ENCODE assay signal across 1 cellular context in the genomic region with DNA sequence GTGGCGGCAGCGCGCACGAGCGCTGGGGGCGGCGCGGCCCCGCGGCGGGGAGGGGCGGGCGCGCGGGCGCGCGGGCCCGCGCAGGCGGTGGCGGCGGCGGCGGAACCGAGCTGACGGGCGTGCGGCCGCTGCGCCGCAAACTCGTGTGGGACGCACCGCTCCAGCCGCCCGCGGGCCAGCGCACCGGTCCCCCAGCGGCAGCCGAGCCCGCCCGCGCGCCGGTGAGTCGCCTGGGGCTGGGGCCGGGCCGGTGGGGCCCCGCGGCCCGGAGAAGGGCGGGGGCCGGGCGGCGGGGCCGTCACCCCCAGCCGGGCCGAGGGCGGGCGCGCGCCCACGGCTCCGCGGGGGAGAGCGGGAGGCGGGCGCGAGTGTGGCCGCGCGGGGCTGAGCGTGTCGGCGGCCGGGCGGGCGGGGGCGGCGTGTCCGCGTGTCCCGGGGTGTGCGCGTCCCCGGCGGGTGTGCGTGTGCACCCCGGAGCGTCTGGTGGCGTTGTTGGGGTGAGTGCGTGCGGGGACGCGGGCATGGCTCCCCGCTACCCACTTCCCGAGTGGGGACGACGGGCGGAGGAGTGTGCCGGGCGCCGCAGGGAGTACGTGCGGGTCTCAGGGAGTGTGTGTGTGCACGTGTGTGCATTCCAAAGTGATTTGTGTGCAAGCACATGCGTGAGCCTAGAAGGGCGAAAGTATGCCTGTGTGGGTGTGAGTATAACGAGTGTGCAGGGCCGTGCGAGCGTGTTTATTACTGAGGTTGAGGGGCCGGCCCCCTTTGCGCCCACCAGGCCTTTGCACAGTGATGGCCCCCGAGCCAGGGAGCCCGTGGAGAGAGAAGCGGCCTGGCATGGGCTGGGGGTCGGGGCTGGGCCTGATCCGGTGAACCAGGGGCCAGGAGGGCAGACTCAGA.
TF ChIP-seq lines count a peak whose summit lies in the region.

NEK6 (plus strand) TSS at position 85 of the 900 bp plus-strand sequence. CDS start 44,016 bp downstream, outside the sequence.

TF ChIP-seq in HepG2, 621 proteins besides CTCF, POLR2A, EP300 and RAD21 (continued from another document and continues in another):
- TF ChIP-seq, protein P1, sequence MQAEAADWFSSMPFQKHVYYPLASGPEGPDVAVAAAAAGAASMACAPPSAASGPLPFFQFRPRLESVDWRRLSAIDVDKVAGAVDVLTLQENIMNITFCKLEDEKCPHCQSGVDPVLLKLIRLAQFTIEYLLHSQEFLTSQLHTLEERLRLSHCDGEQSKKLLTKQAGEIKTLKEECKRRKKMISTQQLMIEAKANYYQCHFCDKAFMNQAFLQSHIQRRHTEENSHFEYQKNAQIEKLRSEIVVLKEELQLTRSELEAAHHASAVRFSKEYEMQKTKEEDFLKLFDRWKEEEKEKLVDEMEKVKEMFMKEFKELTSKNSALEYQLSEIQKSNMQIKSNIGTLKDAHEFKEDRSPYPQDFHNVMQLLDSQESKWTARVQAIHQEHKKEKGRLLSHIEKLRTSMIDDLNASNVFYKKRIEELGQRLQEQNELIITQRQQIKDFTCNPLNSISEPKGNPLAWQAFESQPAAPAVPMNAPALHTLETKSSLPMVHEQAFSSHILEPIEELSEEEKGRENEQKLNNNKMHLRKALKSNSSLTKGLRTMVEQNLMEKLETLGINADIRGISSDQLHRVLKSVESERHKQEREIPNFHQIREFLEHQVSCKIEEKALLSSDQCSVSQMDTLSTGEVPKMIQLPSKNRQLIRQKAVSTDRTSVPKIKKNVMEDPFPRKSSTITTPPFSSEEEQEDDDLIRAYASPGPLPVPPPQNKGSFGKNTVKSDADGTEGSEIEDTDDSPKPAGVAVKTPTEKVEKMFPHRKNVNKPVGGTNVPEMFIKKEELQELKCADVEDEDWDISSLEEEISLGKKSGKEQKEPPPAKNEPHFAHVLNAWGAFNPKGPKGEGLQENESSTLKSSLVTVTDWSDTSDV (CRISPR knock-in tag; IDR thresholded peaks at IDR 0.05) = no peak
- no peak for TF ChIP-seq SP4 (CRISPR knock-in tag; IDR thresholded peaks at IDR 0.05)
- TF ChIP-seq RNF2 (conservative IDR thresholded peaks at IDR 0.05; ENCODE audit: low read depth) = no peak
- TF ChIP-seq FOSL2 (CRISPR knock-in tag; IDR thresholded peaks at IDR 0.05) = peak; percentile 27; the same call in 1 of the 2 replicates
- no peak for TF ChIP-seq ZNF569 (CRISPR knock-in tag; IDR thresholded peaks at IDR 0.05; ENCODE audit: borderline replicate concordance)
- TF ChIP-seq ZNF580 (CRISPR knock-in tag; IDR thresholded peaks at IDR 0.05; ENCODE audit: borderline replicate concordance, low read depth) = no peak
- peak; percentile 61 for TF ChIP-seq ZNF883 (CRISPR knock-in tag; IDR thresholded peaks at IDR 0.05; ENCODE audit: not compliant biosample characterization)
- no peak for TF ChIP-seq ZNF234 (CRISPR knock-in tag; conservative IDR thresholded peaks at IDR 0.05)
- no peak for TF ChIP-seq MTF1 (CRISPR knock-in tag; IDR thresholded peaks at IDR 0.05)
- TF ChIP-seq TBX2 (CRISPR knock-in tag; IDR thresholded peaks at IDR 0.05; ENCODE audit: borderline replicate concordance) = peak; percentile 24; the same call in 1 of the 2 replicates
- no peak for TF ChIP-seq PRDM15 (CRISPR knock-in tag; IDR thresholded peaks at IDR 0.05)
- peak; percentile 61 for TF ChIP-seq BHLHE40 (IDR thresholded peaks at IDR 0.05; ENCODE audit: low read length)
- peak; percentile 74 for TF ChIP-seq ZNF563 (CRISPR knock-in tag; IDR thresholded peaks at IDR 0.05)
- TF ChIP-seq IRF2 (CRISPR knock-in tag; IDR thresholded peaks at IDR 0.05) = 0 out of 2 replicates have a peak, but pooled peaks have one; percentile 36
- no peak for TF ChIP-seq POGK (CRISPR knock-in tag; conservative IDR thresholded peaks at IDR 0.05)
- peak; percentile 55; the same call in 1 of the 2 replicates for TF ChIP-seq BORCS8-MEF2B (CRISPR knock-in tag; IDR thresholded peaks at IDR 0.05)
- no peak for TF ChIP-seq ZNF260 (CRISPR knock-in tag; IDR thresholded peaks at IDR 0.05; ENCODE audit: borderline replicate concordance, low read depth)
- TF ChIP-seq, protein P2, sequence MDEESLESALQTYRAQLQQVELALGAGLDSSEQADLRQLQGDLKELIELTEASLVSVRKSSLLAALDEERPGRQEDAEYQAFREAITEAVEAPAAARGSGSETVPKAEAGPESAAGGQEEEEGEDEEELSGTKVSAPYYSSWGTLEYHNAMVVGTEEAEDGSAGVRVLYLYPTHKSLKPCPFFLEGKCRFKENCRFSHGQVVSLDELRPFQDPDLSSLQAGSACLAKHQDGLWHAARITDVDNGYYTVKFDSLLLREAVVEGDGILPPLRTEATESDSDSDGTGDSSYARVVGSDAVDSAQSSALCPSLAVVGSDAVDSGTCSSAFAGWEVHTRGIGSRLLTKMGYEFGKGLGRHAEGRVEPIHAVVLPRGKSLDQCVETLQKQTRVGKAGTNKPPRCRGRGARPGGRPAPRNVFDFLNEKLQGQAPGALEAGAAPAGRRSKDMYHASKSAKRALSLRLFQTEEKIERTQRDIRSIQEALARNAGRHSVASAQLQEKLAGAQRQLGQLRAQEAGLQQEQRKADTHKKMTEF (CRISPR knock-in tag; IDR thresholded peaks at IDR 0.05) = no peak; the same call in 1 of the 2 replicates
- TF ChIP-seq JARID2 (CRISPR knock-in tag; IDR thresholded peaks at IDR 0.05; ENCODE audit: insufficient replicate concordance) = no peak
- TF ChIP-seq RBAK (CRISPR knock-in tag; IDR thresholded peaks at IDR 0.05) = no peak
- no peak for TF ChIP-seq SAFB2 (CRISPR knock-in tag; IDR thresholded peaks at IDR 0.05; ENCODE audit: borderline replicate concordance, low read depth)
- TF ChIP-seq RCOR2 (CRISPR knock-in tag; IDR thresholded peaks at IDR 0.05) = no peak
- TF ChIP-seq ZNF543 (CRISPR knock-in tag; IDR thresholded peaks at IDR 0.05) = no peak; the same call in 1 of the 2 replicates
- TF ChIP-seq, protein P3, sequence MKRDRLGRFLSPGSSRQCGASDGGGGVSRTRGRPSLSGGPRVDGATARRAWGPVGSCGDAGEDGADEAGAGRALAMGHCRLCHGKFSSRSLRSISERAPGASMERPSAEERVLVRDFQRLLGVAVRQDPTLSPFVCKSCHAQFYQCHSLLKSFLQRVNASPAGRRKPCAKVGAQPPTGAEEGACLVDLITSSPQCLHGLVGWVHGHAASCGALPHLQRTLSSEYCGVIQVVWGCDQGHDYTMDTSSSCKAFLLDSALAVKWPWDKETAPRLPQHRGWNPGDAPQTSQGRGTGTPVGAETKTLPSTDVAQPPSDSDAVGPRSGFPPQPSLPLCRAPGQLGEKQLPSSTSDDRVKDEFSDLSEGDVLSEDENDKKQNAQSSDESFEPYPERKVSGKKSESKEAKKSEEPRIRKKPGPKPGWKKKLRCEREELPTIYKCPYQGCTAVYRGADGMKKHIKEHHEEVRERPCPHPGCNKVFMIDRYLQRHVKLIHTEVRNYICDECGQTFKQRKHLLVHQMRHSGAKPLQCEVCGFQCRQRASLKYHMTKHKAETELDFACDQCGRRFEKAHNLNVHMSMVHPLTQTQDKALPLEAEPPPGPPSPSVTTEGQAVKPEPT (CRISPR knock-in tag; IDR thresholded peaks at IDR 0.05; ENCODE audit: low read depth) = no peak
- TF ChIP-seq PAXIP1 (CRISPR knock-in tag; conservative IDR thresholded peaks at IDR 0.05) = no peak; the same call in 1 of the 2 replicates
- TF ChIP-seq ARNT2 (CRISPR knock-in tag; IDR thresholded peaks at IDR 0.05; ENCODE audit: low read depth) = no peak
- peak; percentile 54 for TF ChIP-seq SRSF1 (optimal IDR thresholded peaks at IDR 0.05; ENCODE audit: low read depth, low read length)
- TF ChIP-seq ZNF333 (CRISPR knock-in tag; IDR thresholded peaks at IDR 0.05; ENCODE audit: borderline replicate concordance) = no peak
- no peak for TF ChIP-seq ZBTB46 (CRISPR knock-in tag; IDR thresholded peaks at IDR 0.05; ENCODE audit: borderline replicate concordance)
- TF ChIP-seq ZNF816 (CRISPR knock-in tag; IDR thresholded peaks at IDR 0.05; ENCODE audit: borderline replicate concordance) = 0 out of 2 replicates have a peak, but pooled peaks have one; percentile 72
- TF ChIP-seq ZBTB7A (CRISPR knock-in tag; IDR thresholded peaks at IDR 0.05) = peak; percentile 92
- TF ChIP-seq ZNF564 (CRISPR knock-in tag; IDR thresholded peaks at IDR 0.05) = peak; percentile 63; the same call in 1 of the 2 replicates
- no peak for TF ChIP-seq ZNF710 (CRISPR knock-in tag; IDR thresholded peaks at IDR 0.05; ENCODE audit: borderline replicate concordance)
- TF ChIP-seq ZNF616 (CRISPR knock-in tag; IDR thresholded peaks at IDR 0.05; ENCODE audit: low read depth) = 0 out of 2 replicates have a peak, but pooled peaks have one; percentile 21
